In genomic region chr19:3573162-3573857, GRCh38 we compare ENCODE assay signal across 8 cellular contexts. TPM values are rescaled to one million over a fixed set of nuclear protein-coding genes. Genes with fewer than 3 reads are reported as not detected.
A peak's percentile ranks its signal among the peaks of the same experiment; 100 is the strongest.
DNase-seq lines count a peak whose midpoint lies in the region; ATAC-seq and TF ChIP-seq lines count a peak whose summit lies in the region.

No MANE protein-coding gene starts in this region.

- no peaks in the 10 kb centered on the region for H3K27me3 ChIP-seq in DOHH2 (ENCODE audit: control insufficient read depth, low read length)
- H3K27me3 ChIP-seq in HCT116 (ENCODE audit: insufficient read depth, low read length): no peaks in the 10 kb centered on the region
- H3K27me3 ChIP-seq in SJSA1 (replicated peaks): no peaks in the 10 kb centered on the region
- H3K27me3 ChIP-seq in esophagus squamous epithelium: no peaks in the 10 kb centered on the region
- no peaks in the 10 kb centered on the region for H3K27me3 ChIP-seq in ovary

- H3K9ac ChIP-seq in HCT116 (ENCODE audit: low read length): peak overlapping the region; percentile 100

- H3K4me2 ChIP-seq in DOHH2 (ENCODE audit: low read length) (peak overlapping the region; percentile 92), HCT116 (ENCODE audit: low read length) (peak overlapping the region; percentile 98)

- RAD21 ChIA-PET in HCT116 (lab: Charles Lee; ENCODE audit: low non-redundant PET in 1 of 2, low total read pairs in 2 of 2, uncharacterized antibody in 2 of 2, unreplicated experiment in 2 of 2): interaction anchor here (0.6 to 1.0 kb wide), 3 partner anchors 28 to 779 kb away, joined by 3 to 5 read pairs (median 4); no protein-coding TSS in a partner anchor

- TF ChIP-seq RAD21 in HCT116 (IDR thresholded peaks at IDR 0.05; ENCODE audit: low read depth): no peak

- peak overlapping the region; percentile 46 for H3K27ac ChIP-seq in DOHH2 (ENCODE audit: low read depth, low read length)
- peak overlapping the region; percentile 93 for H3K27ac ChIP-seq in HCT116 (ENCODE audit: low read depth, low read length)
- H3K27ac ChIP-seq in SJSA1: peak overlapping the region; percentile 87
- peak overlapping the region; percentile 86 to 98 (median 94) for H3K27ac ChIP-seq in esophagus squamous epithelium
- peak overlapping the region in 1 of 2 donors; percentile 35 for H3K27ac ChIP-seq in ovary

- H3K36me3 ChIP-seq in DOHH2 (ENCODE audit: control insufficient read depth, low read length): peaks cover 16% of the 10 kb centered on the region
- peaks cover 3 to 21% of the 10 kb centered on the region in 2 experiments; a peak in 2 of 4 replicates for H3K36me3 ChIP-seq in HCT116 (ENCODE audit: control insufficient read depth in 1 of 2, insufficient read depth in 2 of 2, low read length in 2 of 2)
- H3K36me3 ChIP-seq in SJSA1: peaks cover 46% of the 10 kb centered on the region
- H3K36me3 ChIP-seq in esophagus squamous epithelium: peaks cover 0 to 14% (median 3%) of the 10 kb centered on the region in 3 donors
- H3K36me3 ChIP-seq in ovary: no peaks in the 10 kb centered on the region

- H3F3A ChIP-seq in DOHH2 (ENCODE audit: control insufficient read depth, insufficient read depth): no peaks in the 10 kb centered on the region; the same call in 1 of the 2 replicates

- peak; percentile 7 for ATAC-seq in HCT116
- no peak for ATAC-seq in HG03378 (IDR thresholded peaks at IDR 0.05; ENCODE audit: unreplicated experiment)

- H3K4me1 ChIP-seq in DOHH2 (ENCODE audit: control insufficient read depth, low read length): peaks cover 10% of the 10 kb centered on the region
- peaks cover 33 to 68% of the 10 kb centered on the region in 2 experiments for H3K4me1 ChIP-seq in HCT116 (ENCODE audit: control insufficient read depth in 1 of 2, insufficient read depth in 2 of 2, low read length in 2 of 2)
- peaks cover 14% of the 10 kb centered on the region for H3K4me1 ChIP-seq in SJSA1 (replicated peaks)
- H3K4me1 ChIP-seq in esophagus squamous epithelium: peaks cover 27 to 74% (median 31%) of the 10 kb centered on the region in 3 donors
- H3K4me1 ChIP-seq in ovary (ENCODE audit: insufficient read depth): peaks cover 12% of the 10 kb centered on the region

- POLR2A ChIA-PET in HCT116 (lab: Charles Lee): interaction anchor here (1.2 to 1.4 kb wide), 3 partner anchors 12 to 72 kb away, joined by 3 to 5 read pairs (median 5); partner anchors contain the start of gene DOHH

- H3K79me2 ChIP-seq in DOHH2 (ENCODE audit: control insufficient read depth, low read length) (peaks cover 6% of the 10 kb centered on the region), HCT116 (ENCODE audit: insufficient read depth, low read length) (peaks cover 24% of the 10 kb centered on the region; the same call in 1 of the 2 replicates)

- DNase-seq in HCT116 (ENCODE audit: low read depth, low spot score): no peak
- peak in 1 of 2 experiments; percentile 46 for DNase-seq in SJSA1 (ENCODE audit: low read depth in 1 of 2, low spot score in 2 of 2)
- no peak for DNase-seq in esophagus squamous epithelium (lab: John Stamatoyannopoulos, UW)
- peak in 1 of 5 donors; percentile 37 for DNase-seq in ovary
- no peak for DNase-seq in posterior vena cava (ENCODE audit: low spot score)
- no peak for DNase-seq in LoVo (ENCODE audit: low spot score)

- H3K4me3 ChIP-seq in DOHH2 (ENCODE audit: low read length): peak overlapping the region; percentile 93
- peak overlapping the region; percentile 94 to 98 for H3K4me3 ChIP-seq in HCT116 (replicated peaks in 1 of 2; ENCODE audit: low read depth in 1 of 2, low read length in 2 of 2)
- H3K4me3 ChIP-seq in SJSA1: peak overlapping the region; percentile 92
- peak overlapping the region; percentile 62 to 97 (median 80) for H3K4me3 ChIP-seq in esophagus squamous epithelium
- H3K4me3 ChIP-seq in ovary: peak overlapping the region; percentile 92

- 0 to 2% methylated on average over 1 to 12 of the region's 60 CpGs for WGBS in esophagus squamous epithelium, 2 donors
- 0 to 1% (median 0%) methylated on average over 44 to 60 of the region's 60 CpGs for whole genome bisulfite sequencing in ovary, 3 donors

- no peak for TF ChIP-seq EP300 in ovary (IDR thresholded peaks at IDR 0.05)

- TF ChIP-seq POLR2A in HCT116 (IDR thresholded peaks at IDR 0.05; ENCODE audit: borderline replicate concordance, extremely low read depth, insufficient read depth, insufficient read length) (no peak), esophagus squamous epithelium (IDR thresholded peaks at IDR 0.05) (peak in 1 of 4 donors; percentile 52), ovary (IDR thresholded peaks at IDR 0.05) (no peak)

- H4K20me1 ChIP-seq in DOHH2 (ENCODE audit: control insufficient read depth, insufficient read depth, low read depth, low read length): no peaks in the 10 kb centered on the region; the same call in 1 of the 2 replicates
- no peaks in the 10 kb centered on the region; the same call in 1 of the 2 replicates for H4K20me1 ChIP-seq in HCT116 (ENCODE audit: insufficient read depth)

- no peak for TF ChIP-seq CTCF in DOHH2 (IDR thresholded peaks at IDR 0.05; ENCODE audit: low read depth, low read length, poor library complexity, severe bottlenecking)
- TF ChIP-seq CTCF in HCT116 (IDR thresholded peaks at IDR 0.05 in 2 of 3, conservative IDR thresholded peaks at IDR 0.05 in 1 of 3; ENCODE audit: borderline replicate concordance in 1 of 3, insufficient read depth in 1 of 3, low read depth in 2 of 3, low read length in 2 of 3): no peak
- no peak for TF ChIP-seq CTCF in esophagus squamous epithelium (IDR thresholded peaks at IDR 0.05)
- TF ChIP-seq CTCF in ovary (IDR thresholded peaks at IDR 0.05): no peak

- no peak overlapping the region for H2AFZ ChIP-seq in HCT116 (ENCODE audit: low read depth, low read length, poor library complexity, severe bottlenecking)

- intact Hi-C loops in HCT116 (cut with micrococcal nuclease) (loop anchor here (10.0 kb wide), 1 partner anchor 631 kb away; no protein-coding TSS in a partner anchor), esophagus squamous epithelium (cut with DNase I) (no loop called here), ovary (cut with DNase I) (no loop called here), posterior vena cava (cut with DNase I) (no loop called here)

- H3K9me2 ChIP-seq in DOHH2 (replicated peaks; ENCODE audit: control insufficient read depth, low read length) (no peaks in the 10 kb centered on the region), HCT116 (ENCODE audit: insufficient read depth) (no peaks in the 10 kb centered on the region)

- H3K9me3 ChIP-seq in DOHH2 (ENCODE audit: control insufficient read depth, insufficient read depth, low read length): no peaks in the 10 kb centered on the region
- no peaks in the 10 kb centered on the region for H3K9me3 ChIP-seq in HCT116 (ENCODE audit: control insufficient read depth in 1 of 2, insufficient read depth in 1 of 2, low read depth in 1 of 2, low read length in 2 of 2)
- no peaks in the 10 kb centered on the region for H3K9me3 ChIP-seq in SJSA1 (replicated peaks)
- H3K9me3 ChIP-seq in esophagus squamous epithelium: no peaks in the 10 kb centered on the region
- no peaks in the 10 kb centered on the region for H3K9me3 ChIP-seq in ovary

- CTCF ChIA-PET in HCT116 (lab: Charles Lee): interaction anchor here (1.7 kb wide), 1 partner anchor 28 kb away, joined by 11 read pairs; no protein-coding TSS in a partner anchor

- BruUV-seq in HCT116 (replicated peaks; lab: Mats Ljungman, UMichigan): no TSS peak

TF ChIP-seq in HCT116, 20 proteins besides CTCF, POLR2A, EP300 and RAD21 (continues in another document):
- TF ChIP-seq MAX (IDR thresholded peaks at IDR 0.05) (no peak), TCF7L2 (IDR thresholded peaks at IDR 0.05; ENCODE audit: borderline replicate concordance, extremely low read depth, insufficient read depth, insufficient read length) (no peak), ZFX (IDR thresholded peaks at IDR 0.05) (peak; percentile 51; the same call in 1 of the 2 replicates), SIN3A (IDR thresholded peaks at IDR 0.05; ENCODE audit: low read depth) (no peak), EGR1 (IDR thresholded peaks at IDR 0.05; ENCODE audit: low read depth) (no peak), CBX3 (IDR thresholded peaks at IDR 0.05; ENCODE audit: low read depth) (no peak)

RNA-seq across cellular contexts. Expression of gene HMG20B, which starts 0.6 kb away (rescaled TPM):
- total RNA-seq in HCT116 (2021; ENCODE audit: unreplicated experiment): 186 TPM
- 158 and 174 TPM in 2 replicates for polyA plus RNA-seq in HCT116 (2012)
- 229 and 260 TPM in 2 replicates for total RNA-seq in SJSA1 (2014; rRNA removed; shearing (Covaris generic))
- total RNA-seq in esophagus squamous epithelium: 10 to 100 TPM; 56.1 to 77.6 (median 76.9) TPM
- total RNA-seq in ovary: 100 to 1,000 TPM in 1 of 7 donors, 10 to 100 TPM in 6; 44.5 to 109 (median 60.3) TPM
- 10 to 100 TPM; 33.2 to 71.0 TPM for polyA plus RNA-seq in ovary
- 100 to 1,000 TPM in 1 of 2 donors, 10 to 100 TPM in 1; 96.8 to 111 TPM for total RNA-seq in posterior vena cava

RNA-seq across cellular contexts. Expression of gene GIPC3, which starts 12.0 kb away (rescaled TPM):
- total RNA-seq in HCT116 (2021; ENCODE audit: unreplicated experiment) (not detected), esophagus squamous epithelium (under 1 TPM; 0.18 to 0.76 (median 0.22) TPM), ovary (under 1 TPM; 0.11 to 0.66 (median 0.35) TPM), posterior vena cava (10 to 100 TPM; 13.9 to 14.6 TPM)
- not detected in 2 replicates for polyA plus RNA-seq in HCT116 (2012)
- 9.2 and 13.1 TPM in 2 replicates for total RNA-seq in SJSA1 (2014; rRNA removed; shearing (Covaris generic))
- 1 to 10 TPM in 1 of 2 donors, under 1 TPM in 1; 0.52 to 3.3 TPM for polyA plus RNA-seq in ovary

RNA-seq across cellular contexts. Expression of gene MFSD12, which starts 15.9 kb away (rescaled TPM):
- total RNA-seq in HCT116 (2021; ENCODE audit: unreplicated experiment) (131 TPM), esophagus squamous epithelium (10 to 100 TPM; 22.5 to 50.4 (median 37.3) TPM), ovary (100 to 1,000 TPM in 1 of 7 donors, 10 to 100 TPM in 6; 19.2 to 104 (median 36.9) TPM), posterior vena cava (10 to 100 TPM; 49.6 to 52.7 TPM)
- polyA plus RNA-seq in HCT116 (2012): 125 and 134 TPM in 2 replicates
- 124 and 132 TPM in 2 replicates for total RNA-seq in SJSA1 (2014; rRNA removed; shearing (Covaris generic))
- 10 to 100 TPM; 17.4 to 21.1 TPM for polyA plus RNA-seq in ovary

RNA-seq across cellular contexts. Expression of gene TBXA2R, which starts 33.4 kb away (rescaled TPM):
- total RNA-seq in HCT116 (2021; ENCODE audit: unreplicated experiment): 2.3 TPM
- polyA plus RNA-seq in HCT116 (2012): 1.6 and 1.8 TPM in 2 replicates
- not detected in 2 replicates for total RNA-seq in SJSA1 (2014; rRNA removed; shearing (Covaris generic))
- total RNA-seq in esophagus squamous epithelium: 1 to 10 TPM in 1 of 4 donors, under 1 TPM in 3; 0.23 to 1.3 (median 0.45) TPM
- total RNA-seq in ovary: 1 to 10 TPM; 1.1 to 3.7 (median 1.8) TPM
- polyA plus RNA-seq in ovary: 1 to 10 TPM; 1.3 to 1.5 TPM
- total RNA-seq in posterior vena cava: 10 to 100 TPM; 46.9 to 49.6 TPM

RNA-seq across cellular contexts. Expression of gene TEKTIP1, which starts 34.3 kb away (rescaled TPM):
- 1.2 TPM for total RNA-seq in HCT116 (2021; ENCODE audit: unreplicated experiment)
- 1.1 and 1.9 TPM in 2 replicates for polyA plus RNA-seq in HCT116 (2012)
- total RNA-seq in SJSA1 (2014; rRNA removed; shearing (Covaris generic)): 0.26 TPM in 1 of 2 replicates, not detected in the other
- total RNA-seq in esophagus squamous epithelium: under 1 TPM in 1 of 4 donors, not detected in 3; 0.95 TPM
- 1 to 10 TPM in 6 of 7 donors, not detected in 1; 1.2 to 5.6 (median 3.8) TPM for total RNA-seq in ovary
- under 1 TPM in 1 of 2 donors, not detected in 1; 0.54 TPM for polyA plus RNA-seq in ovary
- 1 to 10 TPM in 1 of 2 donors, under 1 TPM in 1; 0.90 to 2.6 TPM for total RNA-seq in posterior vena cava
